ENCODE assay signal across 9 cellular contexts in the genomic region with DNA sequence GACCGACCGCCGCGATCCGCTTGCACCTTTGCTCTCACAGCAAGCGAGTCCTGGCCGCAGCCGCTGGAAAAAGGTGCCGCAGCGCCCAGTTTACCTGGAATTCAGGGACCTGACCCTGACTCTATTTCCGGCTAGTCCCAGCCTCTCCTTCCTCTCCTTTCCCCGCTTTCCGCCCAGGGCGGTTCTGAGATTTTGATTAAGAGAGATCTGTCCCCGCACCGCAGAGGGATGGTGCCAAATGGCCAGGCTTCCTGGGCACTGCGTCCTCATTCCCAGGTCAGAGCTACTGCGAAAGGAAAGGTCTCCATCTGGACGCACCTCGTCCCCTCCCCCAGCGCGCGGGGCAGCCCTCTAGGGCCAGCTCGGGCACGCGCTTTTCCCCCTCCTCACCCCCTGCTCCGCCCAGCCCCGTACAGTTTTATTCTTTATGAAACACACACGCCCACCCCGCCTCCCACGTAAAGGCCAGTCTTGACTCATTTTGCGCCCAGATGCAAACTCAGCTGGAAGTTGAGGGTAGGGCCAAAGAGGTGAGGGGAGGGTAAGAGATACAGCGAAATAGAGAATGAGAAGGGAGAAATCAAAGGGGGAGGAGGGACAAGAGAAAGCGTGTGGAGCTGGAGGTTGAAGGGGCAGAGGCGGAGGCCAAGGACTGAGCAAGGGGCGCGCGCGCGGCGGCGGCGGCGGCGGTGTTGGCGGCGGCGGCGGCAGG.
DNase-seq lines count a peak whose midpoint lies in the region; ATAC-seq and TF ChIP-seq lines count a peak whose summit lies in the region.
"Had no signal": no experiment of that assay in that cellular context is flagged by ENCODE, and none has a peak within 500 bp of the region (broad histone marks: within the 10 kb centered on the region; RNA-seq: fewer than 3 reads in every experiment).

No MANE protein-coding gene starts in this region.

- H3K9ac ChIP-seq in muscle layer of colon (ENCODE audit: low read length), result no peak overlapping the region
- H3K9ac ChIP-seq in Karpas-422 (ENCODE audit: low read length), result no peak overlapping the region

- no peak for TF ChIP-seq CTCF in Caco-2 (IDR thresholded peaks at IDR 0.05; ENCODE audit: insufficient read depth in 1 of 2, low read depth in 1 of 2, low read length in 1 of 2, severe bottlenecking in 1 of 2, unreplicated experiment in 1 of 2)
- no peak for TF ChIP-seq CTCF in chondrocyte (IDR thresholded peaks at IDR 0.05)

- no peaks in the 10 kb centered on the region for H3K9me2 ChIP-seq in Karpas-422 (replicated peaks; ENCODE audit: insufficient read depth, low read length)

- no peaks in the 10 kb centered on the region for H4K20me1 ChIP-seq in Karpas-422 (ENCODE audit: insufficient read depth, low read depth, low read length)

- peaks cover 10% of the 10 kb centered on the region for H3K27me3 Mint-ChIP-seq in Caco-2 (ENCODE audit: insufficient read depth, unreplicated experiment)
- H3K27me3 Mint-ChIP-seq in chondrocyte (ENCODE audit: low read depth), result peaks cover 88% of the 10 kb centered on the region

- H3K27ac Mint-ChIP-seq in Caco-2 (ENCODE audit: unreplicated experiment), result peak overlapping the region; percentile 34
- H3K27ac Mint-ChIP-seq in chondrocyte (ENCODE audit: unreplicated experiment), result no peak overlapping the region
- H3K27ac Mint-ChIP-seq: activated naive CD8-positive, alpha-beta T cell had no signal

- H3K36me3 ChIP-seq in Caco-2 (ENCODE audit: control insufficient read depth, insufficient read depth, low read length) (no peaks in the 10 kb centered on the region), muscle layer of colon (ENCODE audit: insufficient read depth, low read length) (no peaks in the 10 kb centered on the region), Karpas-422 (ENCODE audit: insufficient read depth, low read length) (no peaks in the 10 kb centered on the region)

- no peaks in the 10 kb centered on the region for H3K4me1 ChIP-seq in Caco-2
- H3K4me1 ChIP-seq in muscle layer of colon (ENCODE audit: insufficient read depth, low read length), result no peaks in the 10 kb centered on the region
- no peaks in the 10 kb centered on the region for H3K4me1 ChIP-seq in Karpas-422 (ENCODE audit: low read length)

- peaks cover 13% of the 10 kb centered on the region for H3K4me1 Mint-ChIP-seq in Caco-2 (ENCODE audit: low read depth, unreplicated experiment)
- H3K4me1 Mint-ChIP-seq in chondrocyte (ENCODE audit: low read depth), result peaks cover 38% of the 10 kb centered on the region

- H3K79me2 ChIP-seq in Karpas-422 (ENCODE audit: low read length), result no peaks in the 10 kb centered on the region

- intact Hi-C loops in Caco-2 (cut with micrococcal nuclease; ENCODE audit: unreplicated experiment) (loop anchor here (5.0 kb wide), 1 partner anchor 383 kb away; no protein-coding TSS in a partner anchor), left colon (cut with DNase I, micrococcal nuclease) (no loop called here)

- CTCF ChIA-PET in Caco-2 (lab: Charles Lee), result no interaction called here

- H3K36me3 Mint-ChIP-seq in Caco-2 (ENCODE audit: insufficient read depth, unreplicated experiment), result no peaks in the 10 kb centered on the region
- peaks cover 4% of the 10 kb centered on the region for H3K36me3 Mint-ChIP-seq in chondrocyte (ENCODE audit: low read depth)
- H3K36me3 Mint-ChIP-seq: activated naive CD8-positive, alpha-beta T cell had no signal

- no peaks in the 10 kb centered on the region for H3K9me3 ChIP-seq in Caco-2
- H3K9me3 ChIP-seq in muscle layer of colon (ENCODE audit: low read length), result no peaks in the 10 kb centered on the region
- no peaks in the 10 kb centered on the region for H3K9me3 ChIP-seq in Karpas-422 (ENCODE audit: low read length)

- no peaks in the 10 kb centered on the region; the same call in 1 of the 2 replicates for H3K27me3 ChIP-seq in Caco-2 (replicated peaks; ENCODE audit: control insufficient read depth, insufficient read depth, low read length)
- peaks cover 20 to 47% of the 10 kb centered on the region in 2 donors for H3K27me3 ChIP-seq in muscle layer of colon (ENCODE audit: control insufficient read depth in 1 of 2, insufficient read depth in 2 of 2, low read length in 2 of 2)
- no peaks in the 10 kb centered on the region for H3K27me3 ChIP-seq in Karpas-422 (ENCODE audit: low read length)

- H2AFZ ChIP-seq in Karpas-422 (ENCODE audit: low read length), result no peak overlapping the region

- DNase-seq in Caco-2, result peak; percentile 38 to 41
- DNase-seq in HS-5 (ENCODE audit: low read depth), result peak; percentile 14
- peak; percentile 60 for DNase-seq in chondrocyte (ENCODE audit: low spot score)
- DNase-seq in left colon, result no peak
- DNase-seq in foreskin melanocyte, result no peak
- DNase-seq in Karpas-422, result no peak

- no peak overlapping the region for H3K4me2 ChIP-seq in Karpas-422 (ENCODE audit: low read depth, low read length, poor library complexity, severe bottlenecking)

- POLR2A ChIA-PET in Caco-2 (lab: Charles Lee), result interaction anchor here (0.6 kb wide), 1 partner anchor 214 kb away, joined by 3 read pairs; no protein-coding TSS in a partner anchor

- no TSS peak for BruUV-seq in Caco-2 (replicated peaks; lab: Mats Ljungman, UMichigan)

- ATAC-seq in left colon, result no peak
- ATAC-seq in HG02623 (IDR thresholded peaks at IDR 0.05; ENCODE audit: unreplicated experiment), result no peak

- H3K4me3 Mint-ChIP-seq in Caco-2 (ENCODE audit: unreplicated experiment), result peak overlapping the region; percentile 85
- peak overlapping the region; percentile 72 for H3K4me3 Mint-ChIP-seq in chondrocyte (ENCODE audit: unreplicated experiment)
- H3K4me3 Mint-ChIP-seq: activated naive CD8-positive, alpha-beta T cell had no signal

- H3K4me3 ChIP-seq in Caco-2 (ENCODE audit: low read depth, low read length), result peak overlapping the region; percentile 52
- H3K4me3 ChIP-seq in muscle layer of colon (ENCODE audit: low read depth in 1 of 2, low read length in 2 of 2), result peak overlapping the region; percentile 45 to 54
- no peak overlapping the region for H3K4me3 ChIP-seq in Karpas-422 (ENCODE audit: low read length)

- H3K27ac ChIP-seq in muscle layer of colon (ENCODE audit: low read depth, low read length) (no peak overlapping the region), Karpas-422 (ENCODE audit: low read length) (no peak overlapping the region)

- H3K9me3 Mint-ChIP-seq in Caco-2 (ENCODE audit: unreplicated experiment) (no peaks in the 10 kb centered on the region), chondrocyte (ENCODE audit: low read depth) (no peaks in the 10 kb centered on the region)

Comparison
In these comparisons a context has a peak if more than half of its experiments do, and no peak if none do; other contexts are left out.
1. DNase-seq: peak in Caco-2 (2 of 2), HS-5 (single experiment) and chondrocyte (single experiment); none in left colon (0 of 2), foreskin melanocyte (single experiment) and Karpas-422 (single experiment).